ENCODE assay signal across 15 cellular contexts in the genomic region with DNA sequence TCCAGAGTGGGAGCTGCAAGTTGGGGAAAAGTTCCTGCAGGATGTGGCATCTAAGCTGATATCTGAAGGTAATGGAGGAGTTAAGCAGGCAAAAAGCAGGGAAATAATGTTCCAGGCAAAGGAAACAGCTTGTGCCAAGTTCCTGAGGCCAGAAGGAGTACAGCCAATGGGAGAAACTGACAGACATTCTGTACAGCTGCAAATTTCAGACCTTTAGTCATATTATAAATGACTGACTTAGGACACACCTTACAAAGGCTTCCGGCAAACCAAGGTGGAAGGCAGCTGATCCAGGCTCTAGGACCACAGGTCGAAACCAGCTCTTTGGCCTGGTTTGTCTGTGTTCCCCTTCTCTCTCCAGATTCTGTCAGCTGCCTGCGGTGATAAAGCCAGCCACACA. TPM values are rescaled to one million over a fixed set of nuclear protein-coding genes. Genes with fewer than 3 reads are reported as not detected.
DNase-seq lines count a peak whose midpoint lies in the region; ATAC-seq, FAIRE-seq and TF ChIP-seq lines count a peak whose summit lies in the region.
"Had no signal": no experiment of that assay in that cellular context is flagged by ENCODE, and none has a peak within 500 bp of the region (broad histone marks: within the 10 kb centered on the region; RNA-seq: fewer than 3 reads in every experiment).

No MANE protein-coding gene starts in this region.

- DNase-seq in bronchial epithelial cell (ENCODE audit: low read depth): peak; percentile 66
- DNase-seq in heart left ventricle: no peak
- no peak for DNase-seq in pancreas
- DNase-seq in vagina (ENCODE audit: extremely low spot score in 2 of 2): no peak
- DNase-seq in hepatocyte (ENCODE audit: low spot score): no peak
- no peak for DNase-seq in PC-3
- DNase-seq: activated CD4-positive, alpha-beta T cell treated with anti-CD3 and anti-CD28 coated beads, Interleukin-2, amount 50 U/mL, for 1 hour; C1 segment of cervical spinal cord; NCI-H2081; NCI-H82; SIG-M5; T1000; upper lobe of left lung had no signal

- peaks cover 11% of the 10 kb centered on the region for H4K20me1 ChIP-seq in hepatocyte (ENCODE audit: insufficient read depth, poor library complexity, severe bottlenecking)
- peaks cover 38% of the 10 kb centered on the region for H4K20me1 ChIP-seq in PC-3 (ENCODE audit: low read length)

- H3K9me3 ChIP-seq in heart left ventricle (no peaks in the 10 kb centered on the region), pancreas (no peaks in the 10 kb centered on the region), vagina (no peaks in the 10 kb centered on the region), hepatocyte (ENCODE audit: low read depth) (no peaks in the 10 kb centered on the region), PC-3 (ENCODE audit: low read length) (no peaks in the 10 kb centered on the region)
- H3K9me3 ChIP-seq: neutrophil, upper lobe of left lung had no signal

- FAIRE-seq in bronchial epithelial cell (lab: Jason Lieb, UNC) (no peak), pancreas (lab: Jason Lieb, UNC) (no peak)

- no peaks in the 10 kb centered on the region for H3F3A ChIP-seq in PC-3 (ENCODE audit: low read length, unreplicated experiment)

- ATAC-seq in heart left ventricle (peak; percentile 38 to 76 (median 58)), pancreas (peak in 3 of 4 donors; percentile 45 to 76 (median 68)), GM18870 (IDR thresholded peaks at IDR 0.05; ENCODE audit: unreplicated experiment) (no peak), PC-3 (no peak)

- POLR2A ChIA-PET in PC-3 (lab: Charles Lee; ENCODE audit: unreplicated experiment): interaction anchor here (1.1 kb wide), 1 partner anchor 67 kb away, joined by 4 read pairs; no protein-coding TSS in a partner anchor

- H3K4me2 ChIP-seq in hepatocyte (no peak overlapping the region), PC-3 (ENCODE audit: low read length) (no peak overlapping the region)

- H3K27ac ChIP-seq in heart left ventricle (peak overlapping the region in 6 of 12 donors; percentile 15 to 50 (median 32)), pancreas (no peak overlapping the region), vagina (peak overlapping the region; percentile 37), hepatocyte (no peak overlapping the region), PC-3 (ENCODE audit: low read length) (no peak overlapping the region)
- H3K27ac ChIP-seq: neutrophil had no signal

- H3K79me2 ChIP-seq in hepatocyte (peaks cover 93% of the 10 kb centered on the region), PC-3 (ENCODE audit: low read length) (peaks cover 95% of the 10 kb centered on the region)

- H3K4me3 ChIP-seq in bronchial epithelial cell (ENCODE audit: low read depth, low read length) (no peak overlapping the region), heart left ventricle (peak overlapping the region in 4 of 12 donors; percentile 3 to 30 (median 9)), pancreas (no peak overlapping the region), vagina (peak overlapping the region in 1 of 2 donors; percentile 0), hepatocyte (no peak overlapping the region), PC-3 (ENCODE audit: low read length) (no peak overlapping the region)

- intact Hi-C loops in heart left ventricle (cut with DNase I): no loop called here
- intact Hi-C loops in pancreas (cut with DNase I): no loop called here
- intact Hi-C loops in vagina (cut with DNase I): no loop called here
- intact Hi-C loops in PC-3 (cut with micrococcal nuclease): no loop called here

- CTCF ChIA-PET in PC-3 (lab: Charles Lee): no interaction called here

- 24 to 43% (median 33%) methylated on average over 3 of the region's 3 CpGs for WGBS in heart left ventricle, 4 donors
- 71 to 89% methylated on average over 3 of the region's 3 CpGs for WGBS in pancreas, 2 donors
- WGBS in hepatocyte (ENCODE audit: low lambda C conversion rate, missing lambda C conversion rate): 87% methylated on average over 3 of the region's 3 CpGs

- H2AFZ ChIP-seq in hepatocyte (no peak overlapping the region), PC-3 (ENCODE audit: low read length) (no peak overlapping the region)

- H3K27me3 ChIP-seq in bronchial epithelial cell (ENCODE audit: control insufficient read depth, insufficient read depth, low read length) (no peaks in the 10 kb centered on the region), heart left ventricle (no peaks in the 10 kb centered on the region), pancreas (no peaks in the 10 kb centered on the region), vagina (no peaks in the 10 kb centered on the region), hepatocyte (no peaks in the 10 kb centered on the region), PC-3 (ENCODE audit: low read length) (no peaks in the 10 kb centered on the region)
- H3K27me3 ChIP-seq: upper lobe of left lung had no signal

- H3K9ac ChIP-seq in PC-3 (ENCODE audit: low read length): no peak overlapping the region

- no peaks in the 10 kb centered on the region for H3K9me2 ChIP-seq in hepatocyte (replicated peaks; ENCODE audit: insufficient read depth)
- H3K9me2 ChIP-seq in PC-3 (replicated peaks; ENCODE audit: low read length): no peaks in the 10 kb centered on the region

- TF ChIP-seq CTCF in bronchial epithelial cell (IDR thresholded peaks at IDR 0.05; ENCODE audit: insufficient read depth, low read length, severe bottlenecking) (no peak), heart left ventricle (IDR thresholded peaks at IDR 0.05) (no peak), pancreas (IDR thresholded peaks at IDR 0.05) (no peak), vagina (IDR thresholded peaks at IDR 0.05) (no peak), hepatocyte (IDR thresholded peaks at IDR 0.05; ENCODE audit: poor library complexity) (no peak), PC-3 (conservative IDR thresholded peaks at IDR 0.05; ENCODE audit: low read depth, low read length) (no peak)

- no TSS peak for BruUV-seq in PC-3 (replicated peaks; lab: Mats Ljungman, UMichigan)

- H3K36me3 ChIP-seq in bronchial epithelial cell (ENCODE audit: control insufficient read depth, insufficient read depth, low read length) (no peaks in the 10 kb centered on the region), heart left ventricle (peaks cover 0 to 59% (median 11%) of the 10 kb centered on the region in 9 donors), pancreas (no peaks in the 10 kb centered on the region), vagina (no peaks in the 10 kb centered on the region), hepatocyte (replicated peaks; ENCODE audit: insufficient read depth, low read depth) (no peaks in the 10 kb centered on the region), PC-3 (ENCODE audit: low read depth, low read length) (peaks cover 76% of the 10 kb centered on the region)
- H3K36me3 ChIP-seq: neutrophil had no signal

- H3K4me1 ChIP-seq in heart left ventricle (peaks cover 3 to 84% (median 51%) of the 10 kb centered on the region in 12 donors), pancreas (peaks cover 0 to 3% (median 0%) of the 10 kb centered on the region in 3 donors), vagina (peaks cover 83% of the 10 kb centered on the region), hepatocyte (ENCODE audit: insufficient read depth) (peaks cover 15% of the 10 kb centered on the region), PC-3 (ENCODE audit: insufficient read depth, low read length) (peaks cover 24% of the 10 kb centered on the region)

- TF ChIP-seq POLR2A in heart left ventricle (IDR thresholded peaks at IDR 0.05): no peak
- no peak for TF ChIP-seq POLR2A in vagina (IDR thresholded peaks at IDR 0.05)

RNA-seq across cellular contexts. Expression of a gene that starts 9.3 kb away (rescaled TPM):
- total RNA-seq in bronchial epithelial cell (3.4 and 7.3 TPM in 2 replicates), heart left ventricle (10 to 100 TPM; 32.5 to 71.7 (median 41.2) TPM), pancreas (10 to 100 TPM; 19.8 to 47.0 (median 25.2) TPM), vagina (181 TPM), hepatocyte (54.7 and 55.8 TPM in 2 replicates), PC-3 (2014; rRNA removed) (74.4 and 79.7 TPM in 2 replicates)
- polyA plus RNA-seq in heart left ventricle (10 to 100 TPM; 14.5 to 42.3 TPM), pancreas (10 to 100 TPM; 18.9 to 21.6 TPM), hepatocyte (40.5 and 40.6 TPM in 2 replicates)

Comparison
In these comparisons a context has a peak if more than half of its experiments do, and no peak if none do; other contexts are left out.
1. ATAC-seq: peak in heart left ventricle (4 of 4) and pancreas (3 of 4); none in GM18870 (single experiment) and PC-3 (single experiment).